Comparison of ENCODE assay signal across 11 cellular contexts in genomic region chr9:136742640-136743391, GRCh38. TPM values are rescaled to one million over a fixed set of nuclear protein-coding genes. Genes with fewer than 3 reads are reported as not detected.
DNase-seq lines count a peak whose midpoint lies in the region; ATAC-seq and TF ChIP-seq lines count a peak whose summit lies in the region.
"Had no signal": no experiment of that assay in that cellular context is flagged by ENCODE, and none has a peak within 500 bp of the region (broad histone marks: within the 10 kb centered on the region; RNA-seq: fewer than 3 reads in every experiment).

TSS of gene LCN10 (minus strand) at chr9:136742940. CDS start at chr9:136742903, 37 bp downstream.

- TF ChIP-seq CTCF in foreskin keratinocyte (conservative IDR thresholded peaks at IDR 0.05): peak; percentile 29

- H3K36me3 ChIP-seq in SJCRH30: no peaks in the 10 kb centered on the region
- H3K36me3 ChIP-seq: HAP-1 had no signal

- H3K27me3 Mint-ChIP-seq in stimulated activated naive CD8-positive, alpha-beta T cell treated with anti-CD3 and anti-CD28 coated beads, Interleukin-15, amount 100 ng/mL, for 72 hours: peaks cover 26% of the 10 kb centered on the region

- no peaks in the 10 kb centered on the region for H3K9me3 Mint-ChIP-seq in stimulated activated naive CD8-positive, alpha-beta T cell treated with anti-CD3 and anti-CD28 coated beads, Interleukin-15, amount 100 ng/mL, for 72 hours

- H3K27ac Mint-ChIP-seq in stimulated activated naive CD8-positive, alpha-beta T cell treated with anti-CD3 and anti-CD28 coated beads, Interleukin-15, amount 100 ng/mL, for 72 hours: peak within 1 kb of the TSS in 1 of 2 donors; percentile 27

- H3K4me3 ChIP-seq in SJCRH30: no peak within 1 kb of the TSS
- H3K4me3 ChIP-seq: HAP-1 had no signal

- DNase-seq in NCI-H2227 (lab: John Stamatoyannopoulos, UW; ENCODE audit: unreplicated experiment) (peak; percentile 16), NCI-H2227 treated with DMSO at 0.1 percent for 48 hours (lab: John Stamatoyannopoulos, UW) (no peak), SJCRH30 (peak; percentile 88 to 90), foreskin keratinocyte (no peak), NCI-H2171 treated with DMSO at 0.1 percent for 48 hours (lab: John Stamatoyannopoulos, UW) (no peak)
- DNase-seq in stimulated activated naive CD8-positive, alpha-beta T cell treated with anti-CD3 and anti-CD28 coated beads, Interleukin-15, amount 100 ng/mL, for 72 hours: no peak

- H3K27ac ChIP-seq in SJCRH30: no peak within 1 kb of the TSS
- H3K27ac ChIP-seq in foreskin keratinocyte: no peak within 1 kb of the TSS

- peaks cover 42% of the 10 kb centered on the region for H3K4me1 Mint-ChIP-seq in stimulated activated naive CD8-positive, alpha-beta T cell treated with anti-CD3 and anti-CD28 coated beads, Interleukin-15, amount 100 ng/mL, for 72 hours

- H3K9me3 ChIP-seq in SJCRH30 (replicated peaks): no peaks in the 10 kb centered on the region
- H3K9me3 ChIP-seq: HAP-1 had no signal

- H3K27me3 ChIP-seq in SJCRH30 (peaks cover 32% of the 10 kb centered on the region), foreskin keratinocyte (peaks cover 55% of the 10 kb centered on the region)

- ATAC-seq in foreskin keratinocyte: peak; percentile 13
- ATAC-seq in stimulated activated naive CD8-positive, alpha-beta T cell treated with anti-CD3 and anti-CD28 coated beads, Interleukin-15, amount 100 ng/mL, for 72 hours: no peak
- ATAC-seq in GM19035 (IDR thresholded peaks at IDR 0.05; ENCODE audit: unreplicated experiment): no peak
- ATAC-seq in HG03097 (IDR thresholded peaks at IDR 0.05; ENCODE audit: low FRiP score, unreplicated experiment): no peak

- peaks cover 15% of the 10 kb centered on the region for H3K4me1 ChIP-seq in SJCRH30
- no peaks in the 10 kb centered on the region for H3K4me1 ChIP-seq in foreskin keratinocyte
- H3K4me1 ChIP-seq: HAP-1 had no signal

- H3K4me3 Mint-ChIP-seq in stimulated activated naive CD8-positive, alpha-beta T cell treated with anti-CD3 and anti-CD28 coated beads, Interleukin-15, amount 100 ng/mL, for 72 hours: peak within 1 kb of the TSS; percentile 71 to 80

RNA-seq across cellular contexts. Expression of gene LCN10, which starts in this region (rescaled TPM):
- 0.10 TPM in 1 of 2 replicates, not detected in the other for total RNA-seq in SJCRH30 (2014; rRNA removed; shearing (Covaris generic))
- not detected in 2 replicates for total RNA-seq in foreskin keratinocyte
- not detected in 2 replicates for polyA plus RNA-seq in foreskin keratinocyte
- total RNA-seq: astrocyte, temporal lobe had no signal

Comparison
In these comparisons a context has a peak if more than half of its experiments do, and no peak if none do; other contexts are left out.
1. Peak in DNase-seq in SJCRH30; RNA of the gene not detected or under 1 TPM.
2. Peak in ATAC-seq in foreskin keratinocyte; RNA of the gene not detected or under 1 TPM.